ENCODE assay signal across 26 cellular contexts in the genomic region with DNA sequence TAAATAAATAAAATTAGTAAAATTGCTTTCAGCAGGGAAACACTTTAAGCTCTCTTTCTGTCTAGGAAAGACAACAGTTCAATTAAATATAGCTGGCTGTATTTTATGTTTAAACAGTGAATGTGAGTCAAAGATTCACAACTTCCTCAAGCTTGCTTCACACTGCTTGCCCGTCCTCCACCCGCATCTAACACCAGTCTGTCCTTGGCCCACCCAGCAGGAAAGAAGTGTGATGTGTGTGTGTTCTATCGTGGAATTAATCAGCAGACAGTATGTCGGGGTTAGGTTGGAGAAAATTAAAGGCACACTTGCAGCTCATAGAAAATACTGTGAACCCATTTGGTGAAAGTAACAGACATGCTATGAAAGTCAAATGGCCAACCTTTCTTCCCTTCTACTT.
DNase-seq lines count a peak whose midpoint lies in the region; ATAC-seq, FAIRE-seq and TF ChIP-seq lines count a peak whose summit lies in the region.
"Had no signal": no experiment of that assay in that cellular context is flagged by ENCODE, and none has a peak within 500 bp of the region (broad histone marks: within the 10 kb centered on the region; RNA-seq: fewer than 3 reads in every experiment).

No MANE protein-coding gene starts in this region.

- no peaks in the 10 kb centered on the region for H3K23me2 ChIP-seq in H1 (ENCODE audit: low read depth, low read length)

- H2BK120ac ChIP-seq in H1 (replicated peaks; ENCODE audit: low read depth, low read length) = no peak overlapping the region

- no peak overlapping the region for H3K56ac ChIP-seq in H1 (replicated peaks; ENCODE audit: insufficient read length, low read depth, low read length)

- TF ChIP-seq EP300 in H1 (IDR thresholded peaks at IDR 0.05; ENCODE audit: borderline replicate concordance in 1 of 2, low read depth in 2 of 2, low read length in 2 of 2) = no peak
- no peak for TF ChIP-seq EP300 in sigmoid colon (IDR thresholded peaks at IDR 0.05)

- H3K4me3 ChIP-seq in H1 (ENCODE audit: extremely low read depth in 1 of 4, insufficient read depth in 2 of 4, low read depth in 3 of 4, low read length in 4 of 4) = no peak overlapping the region; a peak in 1 of 8 replicates
- no peak overlapping the region for H3K4me3 ChIP-seq in sigmoid colon
- H3K4me3 ChIP-seq: GM12878, K562, Peyer's patch, SK-N-MC had no signal

- H3K9me3 Mint-ChIP-seq in immature natural killer cell = peaks cover 3 to 15% (median 9%) of the 10 kb centered on the region in 6 donors

- no peak overlapping the region for H2BK12ac ChIP-seq in H1 (ENCODE audit: low read depth, low read length)

- CTCF ChIA-PET in H1 (lab: Charles Lee; ENCODE audit: partially characterized antibody) = interaction anchor here (0.6 to 1.2 kb wide), 2 partner anchors 32 to 93 kb away, joined by 3 read pairs; no protein-coding TSS in a partner anchor

- FAIRE-seq in H1 (lab: Jason Lieb, UNC) (no peak), urothelium cell line (lab: Jason Lieb, UNC) (peak; percentile 44)
- FAIRE-seq: GM12878, K562 had no signal

- TF ChIP-seq POLR2A in H1 (IDR thresholded peaks at IDR 0.05; ENCODE audit: control extremely low read depth in 1 of 2, low read depth in 2 of 2, low read length in 2 of 2) (no peak), sigmoid colon (IDR thresholded peaks at IDR 0.05) (no peak)

- H3K4me2 ChIP-seq in H1 (ENCODE audit: insufficient read depth in 1 of 2, low read depth in 2 of 2, low read length in 2 of 2) = peak overlapping the region; percentile 20 to 23; a peak in 2 of 4 replicates

- peaks cover 19 to 20% of the 10 kb centered on the region in 2 donors for H3K4me1 Mint-ChIP-seq in immature natural killer cell
- H3K4me1 Mint-ChIP-seq: B cell had no signal

- no peak overlapping the region for H2BK20ac ChIP-seq in H1 (ENCODE audit: low read length)

- H3K18ac ChIP-seq in H1 (ENCODE audit: extremely low read depth, low read length) = no peak overlapping the region

- peaks cover 1 to 12% (median 2%) of the 10 kb centered on the region in 3 donors for H3K36me3 Mint-ChIP-seq in immature natural killer cell

- intact Hi-C loops in sigmoid colon (cut with DNase I) = no loop called here

- no peak overlapping the region for H3K4ac ChIP-seq in H1 (replicated peaks; ENCODE audit: insufficient read length, low read depth, low read length)

- no peak for ATAC-seq in GM18498 (IDR thresholded peaks at IDR 0.05; ENCODE audit: unreplicated experiment)
- ATAC-seq: CD8-positive, alpha-beta T cell; GM12878; K562 had no signal

- no peak overlapping the region for H3K9ac ChIP-seq in H1 (replicated peaks in 1 of 4; ENCODE audit: extremely low read depth in 1 of 4, low read depth in 3 of 4, low read length in 3 of 4)

- no peak overlapping the region for H2BK15ac ChIP-seq in H1 (ENCODE audit: low read length)

- TF ChIP-seq CTCF in H1 (IDR thresholded peaks at IDR 0.05; ENCODE audit: control extremely low read depth in 1 of 3, insufficient read depth in 1 of 3, low read depth in 1 of 3, low read length in 3 of 3) (no peak), sigmoid colon (IDR thresholded peaks at IDR 0.05) (no peak)

- no peaks in the 10 kb centered on the region for H3K79me2 ChIP-seq in H1 (ENCODE audit: control insufficient read depth in 1 of 2, insufficient read depth in 2 of 2, low read length in 2 of 2)

- H3K9me3 ChIP-seq in H1 (ENCODE audit: insufficient read depth in 2 of 2, low read depth in 1 of 2, low read length in 1 of 2) = peaks cover 13 to 23% of the 10 kb centered on the region in 2 experiments; a peak in 3 of 4 replicates
- H3K9me3 ChIP-seq in sigmoid colon = peaks cover 0 to 8% (median 0%) of the 10 kb centered on the region in 4 donors

- peak overlapping the region in 3 of 5 donors; percentile 10 to 54 (median 47) for H3K4me3 Mint-ChIP-seq in immature natural killer cell
- H3K4me3 Mint-ChIP-seq: B cell; CD8-positive, alpha-beta T cell had no signal

- H2BK5ac ChIP-seq in H1 (ENCODE audit: low read depth, low read length) = no peak overlapping the region

- H2AK5ac ChIP-seq in H1 (ENCODE audit: low read depth, low read length) = no peak overlapping the region

- no peaks in the 10 kb centered on the region for H3K79me1 ChIP-seq in H1 (ENCODE audit: low read depth, low read length)

- H3K27ac ChIP-seq in H1 (ENCODE audit: low read depth, low read length) (no peak overlapping the region), sigmoid colon (no peak overlapping the region)
- H3K27ac ChIP-seq: 22Rv1, C4-2B, Peyer's patch, SK-N-MC had no signal

- H3K27me3 ChIP-seq in H1 (replicated peaks in 1 of 4; ENCODE audit: control insufficient read depth in 3 of 4, extremely low read depth in 1 of 4, insufficient read depth in 3 of 4, low read length in 3 of 4) (no peaks in the 10 kb centered on the region), sigmoid colon (no peaks in the 10 kb centered on the region)
- H3K27me3 ChIP-seq: Peyer's patch had no signal

- no peak overlapping the region for H3K23ac ChIP-seq in H1 (ENCODE audit: insufficient read length)

- TF ChIP-seq RAD21 in H1 (IDR thresholded peaks at IDR 0.05 in 1 of 2, conservative IDR thresholded peaks at IDR 0.05 in 1 of 2; ENCODE audit: low read depth in 2 of 2, low read length in 2 of 2) = no peak

- 66% methylated on average over 4 of the region's 4 CpGs; no CpG with 5 or more reads in 1 of the 2 experiments for whole genome bisulfite sequencing in H1 (ENCODE audit: extremely low coverage in 1 of 2, insufficient coverage in 1 of 2, insufficient read length in 1 of 2, insufficient replicate concordance in 2 of 2, low coverage in 1 of 2, low lambda C conversion rate in 2 of 2, missing lambda C conversion rate in 1 of 2), 2 experiments
- WGBS in sigmoid colon, 2 donors = 66 to 68% methylated on average over 4 of the region's 4 CpGs

- no peak overlapping the region for H3K14ac ChIP-seq in H1 (ENCODE audit: insufficient read length)

- H3K27ac Mint-ChIP-seq in immature natural killer cell = peak overlapping the region in 3 of 6 donors; percentile 22 to 68 (median 47)
- H3K27ac Mint-ChIP-seq: B cell; CD8-positive, alpha-beta T cell had no signal

- H3K27me3 Mint-ChIP-seq in immature natural killer cell (ENCODE audit: low read depth in 3 of 3) = peaks cover 0 to 3% (median 0%) of the 10 kb centered on the region in 3 donors

- POLR2A ChIA-PET in H1 (lab: Charles Lee; ENCODE audit: partially characterized antibody) = interaction anchor here (0.6 kb wide), 1 partner anchor 19 kb away, joined by 3 read pairs; no protein-coding TSS in a partner anchor

- H3K4me1 ChIP-seq in H1 (replicated peaks in 1 of 4; ENCODE audit: control insufficient read depth in 3 of 4, insufficient read depth in 4 of 4, low read length in 3 of 4) (peaks cover 0 to 11% (median 2%) of the 10 kb centered on the region in 4 experiments; a peak in 4 of 7 replicates), sigmoid colon (no peaks in the 10 kb centered on the region)
- H3K4me1 ChIP-seq: Caco-2, Peyer's patch had no signal

- no peak overlapping the region for H4K8ac ChIP-seq in H1 (ENCODE audit: extremely low read depth, insufficient read depth, low read length)

- H4K20me1 ChIP-seq in H1 (replicated peaks in 1 of 2; ENCODE audit: control insufficient read depth in 1 of 2, insufficient read depth in 2 of 2, low read length in 2 of 2) = no peaks in the 10 kb centered on the region

- no peaks in the 10 kb centered on the region; a peak in 1 of 8 replicates for H3K36me3 ChIP-seq in H1 (ENCODE audit: control insufficient read depth in 2 of 4, insufficient read depth in 4 of 4, low read length in 3 of 4)
- no peaks in the 10 kb centered on the region for H3K36me3 ChIP-seq in sigmoid colon
- H3K36me3 ChIP-seq: Peyer's patch had no signal

- DNase-seq in NCI-H146 (lab: John Stamatoyannopoulos, UW) (peak; percentile 55), NCI-H146 treated with DMSO at 0.1 percent for 48 hours (lab: John Stamatoyannopoulos, UW; ENCODE audit: unreplicated experiment) (no peak), H1 (ENCODE audit: low read depth in 1 of 2, low spot score in 2 of 2) (no peak), immature natural killer cell (peak in 2 of 3 donors; percentile 3 to 14), urothelium cell line (ENCODE audit: low spot score) (no peak), superior temporal gyrus (ENCODE audit: extremely low spot score) (no peak), sigmoid colon (no peak)
- DNase-seq: Caco-2; CD8-positive, alpha-beta T cell; DMS79; EL; GDM1; Kasumi-1; NCI-H1436; NCI-H1930; NCI-H446; NCI-H526; Peyer's patch; SIG-M5 had no signal

- peak overlapping the region; percentile 47; the same call in 1 of the 2 replicates for H2AFZ ChIP-seq in H1 (ENCODE audit: low read length)

- H4K5ac ChIP-seq in H1 (ENCODE audit: insufficient read length, low read depth, low read length) = no peak overlapping the region

- no peak overlapping the region for H4K91ac ChIP-seq in H1 (replicated peaks; ENCODE audit: insufficient read length, low read length)

TF ChIP-seq in H1, 55 proteins besides CTCF, POLR2A, EP300 and RAD21:
- TF ChIP-seq CHD1 (IDR thresholded peaks at IDR 0.05; ENCODE audit: low read depth, low read length) = no peak
- TF ChIP-seq RXRA (IDR thresholded peaks at IDR 0.05; ENCODE audit: insufficient read depth, low read depth, low read length) = no peak
- TF ChIP-seq RNF2 (IDR thresholded peaks at IDR 0.05; ENCODE audit: borderline replicate concordance, low read depth, low read length, missing control alignments, poor library complexity, severe bottlenecking) = no peak
- no peak for TF ChIP-seq NANOG (IDR thresholded peaks at IDR 0.05; ENCODE audit: insufficient read depth, low read depth, low read length, poor library complexity, severe bottlenecking)
- TF ChIP-seq, protein P1, sequence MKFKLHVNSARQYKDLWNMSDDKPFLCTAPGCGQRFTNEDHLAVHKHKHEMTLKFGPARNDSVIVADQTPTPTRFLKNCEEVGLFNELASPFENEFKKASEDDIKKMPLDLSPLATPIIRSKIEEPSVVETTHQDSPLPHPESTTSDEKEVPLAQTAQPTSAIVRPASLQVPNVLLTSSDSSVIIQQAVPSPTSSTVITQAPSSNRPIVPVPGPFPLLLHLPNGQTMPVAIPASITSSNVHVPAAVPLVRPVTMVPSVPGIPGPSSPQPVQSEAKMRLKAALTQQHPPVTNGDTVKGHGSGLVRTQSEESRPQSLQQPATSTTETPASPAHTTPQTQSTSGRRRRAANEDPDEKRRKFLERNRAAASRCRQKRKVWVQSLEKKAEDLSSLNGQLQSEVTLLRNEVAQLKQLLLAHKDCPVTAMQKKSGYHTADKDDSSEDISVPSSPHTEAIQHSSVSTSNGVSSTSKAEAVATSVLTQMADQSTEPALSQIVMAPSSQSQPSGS (IDR thresholded peaks at IDR 0.05; ENCODE audit: low read length) = no peak
- TF ChIP-seq EGR1 (IDR thresholded peaks at IDR 0.05; ENCODE audit: borderline replicate concordance, low read depth, low read length) = no peak
- TF ChIP-seq POLR2AphosphoS5 (IDR thresholded peaks at IDR 0.05; ENCODE audit: low read depth, low read length) = no peak
- no peak for TF ChIP-seq TBP (IDR thresholded peaks at IDR 0.05; ENCODE audit: low read depth, low read length)
- TF ChIP-seq HDAC2 (IDR thresholded peaks at IDR 0.05; ENCODE audit: borderline replicate concordance in 1 of 2, low read depth in 2 of 2, low read length in 2 of 2) = no peak
- no peak for TF ChIP-seq SP1 (IDR thresholded peaks at IDR 0.05; ENCODE audit: low read depth, low read length)

Comparison
In these comparisons a context has a peak if more than half of its experiments do, and no peak if none do; other contexts are left out.
1. DNase-seq: peak in NCI-H146 (single experiment) and immature natural killer cell (2 of 3); none in NCI-H146 treated with DMSO at 0.1 percent for 48 hours (single experiment), H1 (0 of 2), urothelium cell line (single experiment), superior temporal gyrus (single experiment) and sigmoid colon (single experiment).